In genomic region chr12:100058482-100059029, GRCh38 we compare ENCODE assay signal across 9 cellular contexts.
DNase-seq lines count a peak whose midpoint lies in the region; ATAC-seq, FAIRE-seq and TF ChIP-seq lines count a peak whose summit lies in the region.
"Had no signal": no experiment of that assay in that cellular context is flagged by ENCODE, and none has a peak within 500 bp of the region (broad histone marks: within the 10 kb centered on the region; RNA-seq: fewer than 3 reads in every experiment).

No MANE protein-coding gene starts in this region.

- no peaks in the 10 kb centered on the region for H3K27me3 Mint-ChIP-seq in activated CD8-positive, alpha-beta T cell treated with anti-CD3 and anti-CD28 coated beads for 36 hours

- peaks cover 0 to 75% of the 10 kb centered on the region in 2 donors for H3K36me3 ChIP-seq in gastroesophageal sphincter

- CTCF ChIA-PET in activated CD8-positive, alpha-beta T cell treated with anti-CD3 and anti-CD28 coated beads for 36 hours (lab: Charles Lee): interaction anchor here (1.4 kb wide), 1 partner anchor 15 kb away, joined by 3 read pairs; no protein-coding TSS in a partner anchor

- H3K4me1 Mint-ChIP-seq in activated CD8-positive, alpha-beta T cell treated with anti-CD3 and anti-CD28 coated beads for 36 hours (ENCODE audit: low read depth): no peaks in the 10 kb centered on the region

- WGBS in gastroesophageal sphincter (ENCODE audit: low coverage in 1 of 2), 2 donors: 61 to 67% methylated on average over 3 of the region's 3 CpGs

- no peaks in the 10 kb centered on the region for H3K9me3 ChIP-seq in gastroesophageal sphincter

- DNase-seq in GM03348 (ENCODE audit: low spot score) (peak; percentile 78), kidney tubule cell (ENCODE audit: low spot score) (peak; percentile 70)
- DNase-seq in central memory CD4-positive, alpha-beta T cell: no peak
- DNase-seq in activated CD8-positive, alpha-beta T cell treated with anti-CD3 and anti-CD28 coated beads for 36 hours: no peak
- no peak for DNase-seq in activated CD4-positive, alpha-beta T cell treated with anti-CD3 and anti-CD28 coated beads, Interleukin-2, amount 50 U/mL, for 1 hour

- POLR2A ChIA-PET in activated CD8-positive, alpha-beta T cell treated with anti-CD3 and anti-CD28 coated beads for 36 hours (lab: Charles Lee): no interaction called here

- H3K27ac ChIP-seq in gastroesophageal sphincter: no peak overlapping the region

- no peak overlapping the region for H3K4me3 ChIP-seq in gastroesophageal sphincter

- intact Hi-C loops in activated CD8-positive, alpha-beta T cell treated with anti-CD3 and anti-CD28 coated beads for 36 hours (cut with micrococcal nuclease): no loop called here

- no peaks in the 10 kb centered on the region for H3K4me1 ChIP-seq in gastroesophageal sphincter

- H3K9me3 Mint-ChIP-seq in activated CD8-positive, alpha-beta T cell treated with anti-CD3 and anti-CD28 coated beads for 36 hours: no peaks in the 10 kb centered on the region

- no peak for TF ChIP-seq CTCF in activated CD8-positive, alpha-beta T cell treated with anti-CD3 and anti-CD28 coated beads for 36 hours (IDR thresholded peaks at IDR 0.05)
- peak in 1 of 4 experiments; percentile 9 for TF ChIP-seq CTCF in gastroesophageal sphincter (IDR thresholded peaks at IDR 0.05)

- TF ChIP-seq POLR2A in gastroesophageal sphincter (IDR thresholded peaks at IDR 0.05): no peak

- H3K4me3 Mint-ChIP-seq in activated CD8-positive, alpha-beta T cell treated with anti-CD3 and anti-CD28 coated beads for 36 hours: no peak overlapping the region

- H3K27me3 ChIP-seq in gastroesophageal sphincter: no peaks in the 10 kb centered on the region

- no peak for TF ChIP-seq EP300 in gastroesophageal sphincter (IDR thresholded peaks at IDR 0.05)

- peaks cover 30% of the 10 kb centered on the region for H3K36me3 Mint-ChIP-seq in activated CD8-positive, alpha-beta T cell treated with anti-CD3 and anti-CD28 coated beads for 36 hours (ENCODE audit: low read depth)

- ATAC-seq in HG02642 (IDR thresholded peaks at IDR 0.05; ENCODE audit: poor library complexity, unreplicated experiment) (peak; percentile 61), gastroesophageal sphincter (no peak)
- no peak for ATAC-seq in activated CD8-positive, alpha-beta T cell treated with anti-CD3 and anti-CD28 coated beads for 36 hours

- peak; percentile 7 for FAIRE-seq in TTC549 (lab: Jason Lieb, UNC)
- FAIRE-seq: colon had no signal

- H3K27ac Mint-ChIP-seq in activated CD8-positive, alpha-beta T cell treated with anti-CD3 and anti-CD28 coated beads for 36 hours: no peak overlapping the region

Comparison
In these comparisons a context has a peak if more than half of its experiments do, and no peak if none do; other contexts are left out.
1. DNase-seq: peak in GM03348 (single experiment) and kidney tubule cell (single experiment); none in central memory CD4-positive, alpha-beta T cell (single experiment), activated CD8-positive, alpha-beta T cell treated with anti-CD3 and anti-CD28 coated beads for 36 hours (single experiment) and activated CD4-positive, alpha-beta T cell treated with anti-CD3 and anti-CD28 coated beads, Interleukin-2, amount 50 U/mL, for 1 hour (single experiment).